19 cellular contexts compared by ENCODE assay signal in genomic region chr6:133428299-133428698, GRCh38.
DNase-seq lines count a peak whose midpoint lies in the region; ATAC-seq, FAIRE-seq and TF ChIP-seq lines count a peak whose summit lies in the region.
"Had no signal": no experiment of that assay in that cellular context is flagged by ENCODE, and none has a peak within 500 bp of the region (broad histone marks: within the 10 kb centered on the region; RNA-seq: fewer than 3 reads in every experiment).

No MANE protein-coding gene starts in this region.

- no peak for ATAC-seq in HepG2
- no peak for ATAC-seq in right lobe of liver
- peak; percentile 42 for ATAC-seq in upper lobe of right lung
- no peak for ATAC-seq in HG03457 (IDR thresholded peaks at IDR 0.05; ENCODE audit: unreplicated experiment)

- H2AFZ ChIP-seq in HepG2 (ENCODE audit: low read length) = no peak overlapping the region

- no peak overlapping the region for H3K4me2 ChIP-seq in HepG2 (ENCODE audit: low read depth, low read length)

- H3K4me1 Mint-ChIP-seq in mesothelial cell of epicardium = peaks cover 29% of the 10 kb centered on the region
- H3K4me1 Mint-ChIP-seq in activated CD4-positive, alpha-beta memory T cell treated with anti-CD3 and anti-CD28 coated beads, Interleukin-2, amount 10 ng/mL, durations not matched to agents 7 days and 5 days = no peaks in the 10 kb centered on the region
- H3K4me1 Mint-ChIP-seq: CD14-positive monocyte had no signal

- no TSS peak for BruUV-seq in HepG2 (replicated peaks; lab: Mats Ljungman, UMichigan)

- CTCF ChIA-PET in HepG2 (lab: Yijun Ruan, JAX; ENCODE audit: low intra/inter-chr PET ratio, low total read pairs) = no interaction called here
- CTCF ChIA-PET in activated CD4-positive, alpha-beta memory T cell treated with anti-CD3 and anti-CD28 coated beads, Interleukin-2, amount 10 ng/mL, durations not matched to agents 7 days and 5 days (lab: Charles Lee) = no interaction called here

- TF ChIP-seq POLR2A in HepG2 (IDR thresholded peaks at IDR 0.05; ENCODE audit: insufficient read depth in 1 of 2, low read depth in 2 of 2, low read length in 2 of 2) (no peak), right lobe of liver (IDR thresholded peaks at IDR 0.05) (no peak)

- no peak overlapping the region for H3K9ac ChIP-seq in HepG2 (ENCODE audit: insufficient read depth, low read depth, low read length)

- H3K27ac Mint-ChIP-seq in mesothelial cell of epicardium = peak overlapping the region; percentile 91
- H3K27ac Mint-ChIP-seq in activated CD4-positive, alpha-beta memory T cell treated with anti-CD3 and anti-CD28 coated beads, Interleukin-2, amount 10 ng/mL, durations not matched to agents 7 days and 5 days = no peak overlapping the region
- H3K27ac Mint-ChIP-seq: CD14-positive monocyte had no signal

- TF ChIP-seq EP300 in HepG2 (IDR thresholded peaks at IDR 0.05; ENCODE audit: low read depth in 2 of 2, low read length in 2 of 2) (no peak), HepG2 (CRISPR knock-in tag; IDR thresholded peaks at IDR 0.05; ENCODE audit: borderline replicate concordance) (no peak)

- peaks cover 2% of the 10 kb centered on the region for H3K27me3 Mint-ChIP-seq in mesothelial cell of epicardium (ENCODE audit: low read depth)
- no peaks in the 10 kb centered on the region for H3K27me3 Mint-ChIP-seq in activated CD4-positive, alpha-beta memory T cell treated with anti-CD3 and anti-CD28 coated beads, Interleukin-2, amount 10 ng/mL, durations not matched to agents 7 days and 5 days

- H3K27me3 ChIP-seq in HepG2 (ENCODE audit: control insufficient read depth in 1 of 2, insufficient read depth in 2 of 2, low read length in 2 of 2) (no peaks in the 10 kb centered on the region), right lobe of liver (no peaks in the 10 kb centered on the region), upper lobe of right lung (no peaks in the 10 kb centered on the region)
- H3K27me3 ChIP-seq: Peyer's patch had no signal

- intact Hi-C loops in HepG2 (cut with micrococcal nuclease; ENCODE audit: unreplicated experiment) (no loop called here), right lobe of liver (cut with DNase I) (no loop called here), upper lobe of right lung (cut with DNase I) (no loop called here)

- H3K79me2 ChIP-seq in HepG2 (ENCODE audit: insufficient read depth, low read length) = no peaks in the 10 kb centered on the region

- no peaks in the 10 kb centered on the region for H3K36me3 ChIP-seq in HepG2 (replicated peaks in 1 of 2; ENCODE audit: control insufficient read depth in 1 of 2, insufficient read depth in 2 of 2, low read length in 2 of 2)
- H3K36me3 ChIP-seq in right lobe of liver = no peaks in the 10 kb centered on the region
- H3K36me3 ChIP-seq in upper lobe of right lung = no peaks in the 10 kb centered on the region
- H3K36me3 ChIP-seq: Peyer's patch had no signal

- H3K4me3 Mint-ChIP-seq in mesothelial cell of epicardium = no peak overlapping the region
- no peak overlapping the region for H3K4me3 Mint-ChIP-seq in activated CD4-positive, alpha-beta memory T cell treated with anti-CD3 and anti-CD28 coated beads, Interleukin-2, amount 10 ng/mL, durations not matched to agents 7 days and 5 days
- H3K4me3 Mint-ChIP-seq: CD14-positive monocyte had no signal

- 0% methylated on average over 3 of the region's 3 CpGs for WGBS in HepG2 (ENCODE audit: low lambda C conversion rate)
- WGBS in right lobe of liver (ENCODE audit: insufficient coverage, low coverage, low lambda C conversion rate, missing lambda C conversion rate) = 77% methylated on average over 3 of the region's 3 CpGs

- in situ Hi-C loops in HepG2 (cut with HindIII; ENCODE audit: extremely low pct_ligation_motif_present, low pct_unique_long_range_greater_than_20kb) = no loop called here

- POLR2A ChIA-PET in HepG2 (lab: Yijun Ruan, JAX) = no interaction called here
- POLR2A ChIA-PET in activated CD4-positive, alpha-beta memory T cell treated with anti-CD3 and anti-CD28 coated beads, Interleukin-2, amount 10 ng/mL, durations not matched to agents 7 days and 5 days (lab: Charles Lee) = no interaction called here

- no peaks in the 10 kb centered on the region for H4K20me1 ChIP-seq in HepG2 (ENCODE audit: insufficient read depth, low read length)

- H3K9me3 ChIP-seq in HepG2 (ENCODE audit: low read length) = no peaks in the 10 kb centered on the region
- no peaks in the 10 kb centered on the region for H3K9me3 ChIP-seq in right lobe of liver
- H3K9me3 ChIP-seq in upper lobe of right lung = no peaks in the 10 kb centered on the region
- H3K9me3 ChIP-seq: Peyer's patch had no signal

- peaks cover 16% of the 10 kb centered on the region for H3K9me3 Mint-ChIP-seq in mesothelial cell of epicardium
- no peaks in the 10 kb centered on the region for H3K9me3 Mint-ChIP-seq in activated CD4-positive, alpha-beta memory T cell treated with anti-CD3 and anti-CD28 coated beads, Interleukin-2, amount 10 ng/mL, durations not matched to agents 7 days and 5 days

- peaks cover 8% of the 10 kb centered on the region for H3K36me3 Mint-ChIP-seq in mesothelial cell of epicardium
- H3K36me3 Mint-ChIP-seq in activated CD4-positive, alpha-beta memory T cell treated with anti-CD3 and anti-CD28 coated beads, Interleukin-2, amount 10 ng/mL, durations not matched to agents 7 days and 5 days (ENCODE audit: low read depth) = no peaks in the 10 kb centered on the region
- H3K36me3 Mint-ChIP-seq: CD14-positive monocyte had no signal

- H3K4me3 ChIP-seq in HepG2 (replicated peaks in 1 of 3; ENCODE audit: insufficient read depth in 1 of 3, low read depth in 2 of 3, low read length in 3 of 3) = no peak overlapping the region
- H3K4me3 ChIP-seq in right lobe of liver = no peak overlapping the region
- H3K4me3 ChIP-seq in epithelial cell of esophagus (ENCODE audit: low read length) = no peak overlapping the region
- no peak overlapping the region for H3K4me3 ChIP-seq in upper lobe of right lung
- H3K4me3 ChIP-seq: Peyer's patch, SK-N-MC had no signal

- no peak for FAIRE-seq in HepG2 (lab: Jason Lieb, UNC)
- FAIRE-seq: GM19239 had no signal

- DNase-seq in HepG2 (ENCODE audit: low spot score) (no peak), right lobe of liver (no peak), epithelial cell of esophagus (ENCODE audit: low read depth) (peak; percentile 32), mesothelial cell of epicardium (ENCODE audit: low spot score in 2 of 2, unreplicated experiment in 2 of 2) (no peak), upper lobe of right lung (no peak), NCI-H2029 treated with DMSO at 0.1 percent for 48 hours (lab: John Stamatoyannopoulos, UW) (no peak)
- no peak for DNase-seq in activated CD4-positive, alpha-beta memory T cell treated with anti-CD3 and anti-CD28 coated beads, Interleukin-2, amount 10 ng/mL, durations not matched to agents 7 days and 5 days
- DNase-seq: 8988T; GDM1; KG1; NCI-H187 treated with DMSO at 0.1 percent for 48 hours; NCI-H2171 treated with DMSO at 0.1 percent for 48 hours; NCI-H748 treated with DMSO at 0.1 percent for 48 hours; NK-92 treated with Interleukin-12 subunit alpha and Interleukin-12 subunit beta, amount 100 ng/mL, for 24 hours; Peyer's patch had no signal

- TF ChIP-seq CTCF in HepG2 (CRISPR knock-in tag; IDR thresholded peaks at IDR 0.05) (no peak), right lobe of liver (IDR thresholded peaks at IDR 0.05) (no peak), epithelial cell of esophagus (IDR thresholded peaks at IDR 0.05; ENCODE audit: insufficient read depth, low read depth, low read length, missing control alignments) (no peak), mesothelial cell of epicardium (IDR thresholded peaks at IDR 0.05; ENCODE audit: unreplicated experiment) (no peak), upper lobe of right lung (IDR thresholded peaks at IDR 0.05) (no peak)

- no peak overlapping the region for H3K27ac ChIP-seq in HepG2 (ENCODE audit: extremely low read length, insufficient read depth, low read length)
- no peak overlapping the region for H3K27ac ChIP-seq in right lobe of liver
- H3K27ac ChIP-seq in upper lobe of right lung = no peak overlapping the region
- H3K27ac ChIP-seq: Peyer's patch, SK-N-MC had no signal

- H3K4me1 ChIP-seq in HepG2 (ENCODE audit: insufficient read depth, low read length) (no peaks in the 10 kb centered on the region), right lobe of liver (peaks cover 0 to 27% (median 9%) of the 10 kb centered on the region in 4 donors), upper lobe of right lung (no peaks in the 10 kb centered on the region)
- H3K4me1 ChIP-seq: Peyer's patch had no signal

- no peak for TF ChIP-seq RAD21 in HepG2 (CRISPR knock-in tag; IDR thresholded peaks at IDR 0.05)

TF ChIP-seq in HepG2, 621 proteins besides CTCF, POLR2A, EP300 and RAD21:
- TF ChIP-seq HNF4A (CRISPR knock-in tag; IDR thresholded peaks at IDR 0.05) (no peak), CREB1 (IDR thresholded peaks at IDR 0.05) (peak; percentile 84), CREB1 (CRISPR knock-in tag; IDR thresholded peaks at IDR 0.05) (no peak), ZNF839 (CRISPR knock-in tag; IDR thresholded peaks at IDR 0.05; ENCODE audit: borderline replicate concordance) (no peak)
